In the genomic region with DNA sequence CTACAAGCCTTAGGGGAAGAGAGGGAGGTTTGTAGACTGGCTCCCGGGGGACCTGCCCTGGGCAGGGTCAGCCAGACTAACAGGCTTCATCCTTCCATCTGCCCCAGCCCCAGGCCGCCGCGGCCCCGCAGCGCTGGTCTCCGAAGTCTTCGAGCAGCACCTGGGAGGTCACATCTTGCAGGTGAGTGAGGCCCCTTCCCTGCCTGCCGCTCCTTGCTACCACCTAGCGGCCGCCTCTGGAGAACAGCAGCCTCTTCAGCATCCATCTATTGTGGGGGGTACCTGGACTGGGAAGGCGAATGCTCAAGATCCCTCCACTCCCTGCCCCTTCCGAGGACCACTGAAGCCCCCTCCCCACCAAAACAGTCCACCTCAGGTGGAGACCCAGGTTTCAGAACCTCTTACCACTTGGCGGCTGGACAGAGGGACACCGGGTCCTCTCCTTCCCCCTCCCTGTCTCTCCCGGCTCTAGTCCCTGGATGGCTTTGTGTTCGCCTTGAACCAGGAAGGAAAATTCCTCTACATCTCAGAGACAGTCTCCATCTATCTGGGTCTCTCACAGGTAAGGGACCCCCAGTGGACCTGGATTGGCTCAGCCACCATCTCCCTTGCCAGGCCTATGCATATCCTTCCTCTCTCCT, we compare ENCODE assay signal across 9 cellular contexts. TPM values are rescaled to one million over a fixed set of nuclear protein-coding genes. Genes with fewer than 3 reads are reported as not detected.
DNase-seq lines count a peak whose midpoint lies in the region; ATAC-seq, FAIRE-seq and TF ChIP-seq lines count a peak whose summit lies in the region.
"Had no signal": no experiment of that assay in that cellular context is flagged by ENCODE, and none has a peak within 500 bp of the region (broad histone marks: within the 10 kb centered on the region; RNA-seq: fewer than 3 reads in every experiment).

No MANE protein-coding gene starts in this region.

- intact Hi-C loops in upper lobe of right lung (cut with DNase I) = no loop called here

- H3K4me1 ChIP-seq in osteoblast (ENCODE audit: insufficient read depth, low read length) (peaks cover 8% of the 10 kb centered on the region), upper lobe of right lung (peaks cover 6% of the 10 kb centered on the region)

- FAIRE-seq in GM12891 (lab: Jason Lieb, UNC) = peak; percentile 43

- H3K27me3 ChIP-seq in osteoblast (ENCODE audit: insufficient read depth, low read length) (no peaks in the 10 kb centered on the region), upper lobe of right lung (peaks cover 39% of the 10 kb centered on the region)

- no peak overlapping the region for H3K27ac Mint-ChIP-seq in activated CD8-positive, alpha-beta T cell treated with anti-CD3 and anti-CD28 coated beads, Interleukin-2, amount 10 ng/mL, durations not matched to agents 7 days and 5 days
- H3K27ac Mint-ChIP-seq: activated naive CD4-positive, alpha-beta T cell treated with anti-CD3 and anti-CD28 coated beads, Interleukin-2, amount 50 U/mL, for 72 hours had no signal

- H4K20me1 ChIP-seq in osteoblast (ENCODE audit: insufficient read depth, low read length) = no peaks in the 10 kb centered on the region

- DNase-seq in GM12891 (ENCODE audit: insufficient read length, low spot score) = peak; percentile 66
- DNase-seq in NCI-H2196 (lab: John Stamatoyannopoulos, UW; ENCODE audit: unreplicated experiment) = peak; percentile 68
- DNase-seq in activated CD8-positive, alpha-beta T cell treated with anti-CD3 and anti-CD28 coated beads, Interleukin-2, amount 10 ng/mL, durations not matched to agents 7 days and 5 days = peak; percentile 74
- peak; percentile 53 for DNase-seq in epidermal melanocyte (ENCODE audit: insufficient read length, low spot score)
- peak; percentile 92 for DNase-seq in osteoblast (ENCODE audit: insufficient read length, low spot score, missing footprints)
- peak; percentile 80 for DNase-seq in upper lobe of right lung

- peak; percentile 43 for ATAC-seq in activated CD8-positive, alpha-beta T cell treated with anti-CD3 and anti-CD28 coated beads, Interleukin-2, amount 10 ng/mL, durations not matched to agents 7 days and 5 days
- peak; percentile 71 for ATAC-seq in upper lobe of right lung
- no peak for ATAC-seq in HG03457 (IDR thresholded peaks at IDR 0.05; ENCODE audit: unreplicated experiment)
- ATAC-seq in GM21717 (IDR thresholded peaks at IDR 0.05; ENCODE audit: unreplicated experiment) = no peak

- POLR2A ChIA-PET in activated CD8-positive, alpha-beta T cell treated with anti-CD3 and anti-CD28 coated beads, Interleukin-2, amount 10 ng/mL, durations not matched to agents 7 days and 5 days (lab: Charles Lee) = no interaction called here

- TF ChIP-seq CTCF in osteoblast (IDR thresholded peaks at IDR 0.05; ENCODE audit: extremely low read depth, low read depth, low read length) (peak; percentile 68), upper lobe of right lung (IDR thresholded peaks at IDR 0.05) (peak; percentile 78)

- no peaks in the 10 kb centered on the region for H3K79me2 ChIP-seq in osteoblast (ENCODE audit: insufficient read depth, low read length)

- peaks cover 21% of the 10 kb centered on the region for H3K4me1 Mint-ChIP-seq in activated CD8-positive, alpha-beta T cell treated with anti-CD3 and anti-CD28 coated beads, Interleukin-2, amount 10 ng/mL, durations not matched to agents 7 days and 5 days (ENCODE audit: low read depth)

- peaks cover 35% of the 10 kb centered on the region for H3K27me3 Mint-ChIP-seq in activated CD8-positive, alpha-beta T cell treated with anti-CD3 and anti-CD28 coated beads, Interleukin-2, amount 10 ng/mL, durations not matched to agents 7 days and 5 days (ENCODE audit: low read depth)

- no peak for TF ChIP-seq POLR2A in GM12891 (IDR thresholded peaks at IDR 0.05; ENCODE audit: low read depth, low read length)

- no peak overlapping the region for H3K4me3 Mint-ChIP-seq in activated CD8-positive, alpha-beta T cell treated with anti-CD3 and anti-CD28 coated beads, Interleukin-2, amount 10 ng/mL, durations not matched to agents 7 days and 5 days

- H3K36me3 ChIP-seq in osteoblast (ENCODE audit: insufficient read depth, low read length) (no peaks in the 10 kb centered on the region), upper lobe of right lung (no peaks in the 10 kb centered on the region)

- CTCF ChIA-PET in activated CD8-positive, alpha-beta T cell treated with anti-CD3 and anti-CD28 coated beads, Interleukin-2, amount 10 ng/mL, durations not matched to agents 7 days and 5 days (lab: Charles Lee) = interaction anchor here (1.4 to 4.8 kb wide), 2 partner anchors 19 kb away, joined by 9 to 31 read pairs; no protein-coding TSS in a partner anchor

- no peak overlapping the region for H3K4me2 ChIP-seq in osteoblast (ENCODE audit: insufficient read depth, low read length)

- H3K36me3 Mint-ChIP-seq in activated CD8-positive, alpha-beta T cell treated with anti-CD3 and anti-CD28 coated beads, Interleukin-2, amount 10 ng/mL, durations not matched to agents 7 days and 5 days (ENCODE audit: low read depth) = no peaks in the 10 kb centered on the region
- H3K36me3 Mint-ChIP-seq: activated naive CD4-positive, alpha-beta T cell treated with anti-CD3 and anti-CD28 coated beads, Interleukin-2, amount 50 U/mL, for 72 hours had no signal

- H3K4me3 ChIP-seq in osteoblast (ENCODE audit: insufficient read depth, low read length) = no peak overlapping the region
- no peak overlapping the region for H3K4me3 ChIP-seq in upper lobe of right lung

- H3K27ac ChIP-seq in osteoblast (ENCODE audit: low read depth, low read length) (no peak overlapping the region), upper lobe of right lung (no peak overlapping the region)

- no peaks in the 10 kb centered on the region for H3K9me3 ChIP-seq in osteoblast (ENCODE audit: low read depth, low read length)
- H3K9me3 ChIP-seq in upper lobe of right lung = no peaks in the 10 kb centered on the region

- no peaks in the 10 kb centered on the region for H3K9me3 Mint-ChIP-seq in activated CD8-positive, alpha-beta T cell treated with anti-CD3 and anti-CD28 coated beads, Interleukin-2, amount 10 ng/mL, durations not matched to agents 7 days and 5 days (ENCODE audit: insufficient read depth)
- H3K9me3 Mint-ChIP-seq: activated naive CD4-positive, alpha-beta T cell treated with anti-CD3 and anti-CD28 coated beads, Interleukin-2, amount 50 U/mL, for 72 hours had no signal

- no peak overlapping the region for H2AFZ ChIP-seq in osteoblast (ENCODE audit: low read length)

TF ChIP-seq in GM12891, 5 proteins besides CTCF, POLR2A, EP300 and RAD21:
- TF ChIP-seq PAX5 (IDR thresholded peaks at IDR 0.05; ENCODE audit: insufficient read depth, low read length, severe bottlenecking) = no peak
- no peak for TF ChIP-seq SPI1 (IDR thresholded peaks at IDR 0.05; ENCODE audit: low read depth, low read length)
- no peak for TF ChIP-seq TAF1 (IDR thresholded peaks at IDR 0.05; ENCODE audit: low read depth, low read length)
- no peak for TF ChIP-seq POU2F2 (IDR thresholded peaks at IDR 0.05; ENCODE audit: low read depth, low read length)
- no peak for TF ChIP-seq POLR2AphosphoS5 (IDR thresholded peaks at IDR 0.05; ENCODE audit: low read depth, low read length)

RNA-seq across cellular contexts. Expression of a gene that starts 12.7 kb away (rescaled TPM):
- polyA plus RNA-seq in GM12891 (2012; ENCODE audit: low read depth, missing spikeins) = 0.87 TPM
- not detected for total RNA-seq in activated CD8-positive, alpha-beta T cell treated with anti-CD3 and anti-CD28 coated beads, Interleukin-2, amount 10 ng/mL, durations not matched to agents 7 days and 5 days
- total RNA-seq in osteoblast (0.72 and 1.2 TPM in 2 replicates), upper lobe of right lung (1.3 TPM)

RNA-seq across cellular contexts. Expression of a gene that starts 16.1 kb away (rescaled TPM):
- 12.8 TPM for polyA plus RNA-seq in GM12891 (2012; ENCODE audit: low read depth, missing spikeins)
- total RNA-seq in activated CD8-positive, alpha-beta T cell treated with anti-CD3 and anti-CD28 coated beads, Interleukin-2, amount 10 ng/mL, durations not matched to agents 7 days and 5 days = 10 to 100 TPM; 74.4 to 76.8 TPM
- total RNA-seq in osteoblast (13.4 and 15.3 TPM in 2 replicates), upper lobe of right lung (28.0 TPM)

Comparison
In these comparisons a context has a peak if more than half of its experiments do, and no peak if none do; other contexts are left out.
1. ATAC-seq: peak in activated CD8-positive, alpha-beta T cell treated with anti-CD3 and anti-CD28 coated beads, Interleukin-2, amount 10 ng/mL, durations not matched to agents 7 days and 5 days (single experiment) and upper lobe of right lung (single experiment); none in HG03457 (single experiment) and GM21717 (single experiment).
2. Peak in every context shown above with its lines, with median percentiles within 50 percentile points of each other: DNase-seq.